32 cellular contexts compared by ENCODE assay signal in genomic region chr1:10087210-10087609, GRCh38.
"Had no signal": no experiment of that assay in that cellular context is flagged by ENCODE, and none has a peak within 500 bp of the region (broad histone marks: within the 10 kb centered on the region; RNA-seq: fewer than 3 reads in every experiment).

No MANE protein-coding gene starts in this region.

- FAIRE-seq: bronchial epithelial cell, TTC549 had no signal

- ATAC-seq: activated CD4-positive, alpha-beta T cell treated with anti-CD3 and anti-CD28 coated beads for 36 hours; activated CD4-positive, CD25-positive, alpha-beta regulatory T cell treated with anti-CD3 and anti-CD28 coated beads, Interleukin-2, amount 50 U/mL, for 24 hours; activated CD8-positive, alpha-beta memory T cell treated with anti-CD3 and anti-CD28 coated beads, Interleukin-2, amount 10 ng/mL, durations not matched to agents 7 days and 5 days; activated CD8-positive, alpha-beta T cell treated with anti-CD3 and anti-CD28 coated beads, Interleukin-2, amount 10 ng/mL, durations not matched to agents 7 days and 5 days; activated naive CD8-positive, alpha-beta T cell treated with anti-CD3 and anti-CD28 coated beads, Interleukin-2, amount 50 U/mL, for 24 hours; WTC11 had no signal

- H3K4me3 ChIP-seq: ascending aorta, cardiac muscle cell had no signal

- H3K36me3 ChIP-seq: ascending aorta, cardiac muscle cell had no signal

- DNase-seq: activated CD4-positive, alpha-beta memory T cell treated with anti-CD3 and anti-CD28 coated beads, Interleukin-2, amount 10 ng/mL, durations not matched to agents 7 days and 5 days; activated CD4-positive, alpha-beta T cell treated with anti-CD3 and anti-CD28 coated beads for 1 hour; activated CD4-positive, alpha-beta T cell treated with anti-CD3 and anti-CD28 coated beads for 36 hours; activated CD4-positive, alpha-beta T cell treated with anti-CD3 and anti-CD28 coated beads for 48 hours; activated CD4-positive, alpha-beta T cell treated with anti-CD3 and anti-CD28 coated beads, Interleukin-2, amount 10 ng/mL, durations not matched to agents 7 days and 5 days; activated CD4-positive, alpha-beta T cell treated with anti-CD3 and anti-CD28 coated beads, Interleukin-2, amount 50 U/mL, for 48 hours; activated CD4-positive, CD25-positive, alpha-beta regulatory T cell; activated CD8-positive, alpha-beta memory T cell treated with anti-CD3 and anti-CD28 coated beads for 24 hours; activated CD8-positive, alpha-beta memory T cell treated with anti-CD3 and anti-CD28 coated beads, Interleukin-2, amount 10 ng/mL, durations not matched to agents 7 days and 5 days; activated CD8-positive, alpha-beta memory T cell treated with anti-CD3 and anti-CD28 coated beads, Interleukin-2, amount 50 U/mL, for 48 hours; activated CD8-positive, alpha-beta T cell treated with anti-CD3 and anti-CD28 coated beads, Interleukin-2, amount 10 ng/mL, durations not matched to agents 7 days and 5 days; activated effector memory CD4-positive, alpha-beta T cell treated with Interleukin-2 at 50 U/mL for 16 hours; activated gamma-delta T cell; activated naive CD4-positive, alpha-beta T cell treated with anti-CD3 and anti-CD28 coated beads, Interleukin-2, amount 10 ng/mL, durations not matched to agents 7 days and 5 days; activated naive CD4-positive, alpha-beta T cell treated with Interleukin-2 at 50 U/mL for 16 hours; activated naive CD8-positive, alpha-beta T cell treated with anti-CD3 and anti-CD28 coated beads, Interleukin-2, amount 10 ng/mL, durations not matched to agents 7 days and 5 days; activated naive CD8-positive, alpha-beta T cell treated with anti-CD3 and anti-CD28 coated beads, Interleukin-2, amount 50 U/mL, for 24 hours; activated T-cell treated with anti-CD3 and anti-CD28 coated beads, Interleukin-2, amount 50 U/mL, for 24 hours; activated T-cell treated with anti-CD3 and anti-CD28 coated beads, Interleukin-2, amount 50 U/mL, for 48 hours; amygdala; anterior cingulate cortex; caudate nucleus; cerebellar nuclear complex; T-helper 2 cell; T-helper 9 cell; WERI-Rb-1 had no signal

- H3K9me3 ChIP-seq: ascending aorta had no signal

- H3K27ac ChIP-seq: ascending aorta, cardiac muscle cell, WERI-Rb-1 had no signal

- H3K27me3 ChIP-seq: ascending aorta, cardiac muscle cell had no signal

- H3K4me1 ChIP-seq: ascending aorta had no signal
